ENCODE assay signal across 8 cellular contexts in genomic region chr9:114397848-114398605, GRCh38. TPM values are rescaled to one million over a fixed set of nuclear protein-coding genes. Genes with fewer than 3 reads are reported as not detected.
DNase-seq lines count a peak whose midpoint lies in the region; ATAC-seq and TF ChIP-seq lines count a peak whose summit lies in the region.

No MANE protein-coding gene starts in this region.

- peaks cover 3% of the 10 kb centered on the region; the same call in 1 of the 2 replicates for H4K20me1 ChIP-seq in DND-41 (ENCODE audit: insufficient read depth, low read length)

- peaks cover 27% of the 10 kb centered on the region for H3K36me3 Mint-ChIP-seq in activated T-helper 2 cell treated with anti-CD3 and anti-CD28 coated beads, Interferon-gamma antibody, Interleukin-2, Interleukin-4, amounts not matched to agents 10 μg/mL and 5 μg/mL and 100 μg/mL, durations not matched to agents 14 hours and 24 hours and 36 hours (ENCODE audit: low read depth)
- no peaks in the 10 kb centered on the region for H3K36me3 Mint-ChIP-seq in nephron (ENCODE audit: low read depth)

- H3K4me3 ChIP-seq in DND-41 (ENCODE audit: low read depth in 1 of 2, low read length in 2 of 2) (peak overlapping the region; percentile 57 to 99; a peak in 3 of 4 replicates), fibroblast of the aortic adventitia (ENCODE audit: low read depth, low read length) (peak overlapping the region; percentile 97)

- H3K4me3 Mint-ChIP-seq in activated T-helper 2 cell treated with anti-CD3 and anti-CD28 coated beads, Interferon-gamma antibody, Interleukin-2, Interleukin-4, amounts not matched to agents 10 μg/mL and 5 μg/mL and 100 μg/mL, durations not matched to agents 14 hours and 24 hours and 36 hours (ENCODE audit: low read depth) = peak overlapping the region; percentile 85
- H3K4me3 Mint-ChIP-seq in nephron = peak overlapping the region; percentile 89 to 94 (median 89)

- TF ChIP-seq CTCF in DND-41 (IDR thresholded peaks at IDR 0.05; ENCODE audit: borderline replicate concordance, extremely low read depth, low read length, poor library complexity, severe bottlenecking) (no peak), fibroblast of the aortic adventitia (IDR thresholded peaks at IDR 0.05; ENCODE audit: insufficient read depth, low read length) (no peak), nephron (IDR thresholded peaks at IDR 0.05; ENCODE audit: unreplicated experiment in 3 of 3) (no peak)

- H3K9ac ChIP-seq in DND-41 (ENCODE audit: low read depth, low read length) = peak overlapping the region; percentile 75

- peaks cover 11% of the 10 kb centered on the region; the same call in 1 of the 2 replicates for H3K36me3 ChIP-seq in DND-41 (ENCODE audit: insufficient read depth, low read length)

- peak overlapping the region; percentile 91 for H3K27ac ChIP-seq in DND-41 (ENCODE audit: low read length)

- peak overlapping the region; percentile 73 for H3K27ac Mint-ChIP-seq in activated T-helper 2 cell treated with anti-CD3 and anti-CD28 coated beads, Interferon-gamma antibody, Interleukin-2, Interleukin-4, amounts not matched to agents 10 μg/mL and 5 μg/mL and 100 μg/mL, durations not matched to agents 14 hours and 24 hours and 36 hours
- H3K27ac Mint-ChIP-seq in nephron = peak overlapping the region; percentile 23 to 89 (median 84)

- H2AFZ ChIP-seq in DND-41 (ENCODE audit: low read depth, low read length) = peak overlapping the region; percentile 94

- H3K9me3 ChIP-seq in DND-41 (ENCODE audit: insufficient read depth, low read length, severe bottlenecking) = no peaks in the 10 kb centered on the region

- peak; percentile 87 for ATAC-seq in DND-41 (ENCODE audit: insufficient read depth, low read depth)
- peak; percentile 87 for ATAC-seq in GM21737 (IDR thresholded peaks at IDR 0.05; ENCODE audit: unreplicated experiment)
- ATAC-seq in stimulated activated naive CD8-positive, alpha-beta T cell treated with anti-CD3 and anti-CD28 coated beads, Interleukin-15, Interleukin-2, amounts not matched to agents 100 U/mL and 50 U/mL, for 24 hours = peak; percentile 90

- peak; percentile 94 for DNase-seq in DND-41
- peak; percentile 94 for DNase-seq in KBM-7
- DNase-seq in RPMI8226 = peak; percentile 94
- DNase-seq in activated T-helper 2 cell treated with anti-CD3 and anti-CD28 coated beads, Interferon-gamma antibody, Interleukin-2, Interleukin-4, amounts not matched to agents 10 μg/mL and 5 μg/mL and 100 μg/mL, durations not matched to agents 14 hours and 24 hours and 36 hours (ENCODE audit: low spot score) = peak; percentile 92
- DNase-seq in fibroblast of the aortic adventitia (ENCODE audit: low read depth) = peak; percentile 94
- peak; percentile 98 for DNase-seq in stimulated activated naive CD8-positive, alpha-beta T cell treated with anti-CD3 and anti-CD28 coated beads, Interleukin-15, Interleukin-2, amounts not matched to agents 100 U/mL and 50 U/mL, for 24 hours

- peak overlapping the region; percentile 93 for H3K4me2 ChIP-seq in DND-41 (ENCODE audit: insufficient read depth, low read length)

- in situ Hi-C loops in KBM-7 (cut with MboI; ENCODE audit: low pct_unique_long_range_greater_than_20kb, low sequenced_read_pairs) = no loop called here

- H3K79me2 ChIP-seq in DND-41 (ENCODE audit: insufficient read depth, low read length) = peaks cover 31% of the 10 kb centered on the region

- H3K27me3 Mint-ChIP-seq in activated T-helper 2 cell treated with anti-CD3 and anti-CD28 coated beads, Interferon-gamma antibody, Interleukin-2, Interleukin-4, amounts not matched to agents 10 μg/mL and 5 μg/mL and 100 μg/mL, durations not matched to agents 14 hours and 24 hours and 36 hours (ENCODE audit: low read depth) = no peaks in the 10 kb centered on the region
- H3K27me3 Mint-ChIP-seq in nephron (ENCODE audit: low read depth) = no peaks in the 10 kb centered on the region

- H3K9me3 Mint-ChIP-seq in activated T-helper 2 cell treated with anti-CD3 and anti-CD28 coated beads, Interferon-gamma antibody, Interleukin-2, Interleukin-4, amounts not matched to agents 10 μg/mL and 5 μg/mL and 100 μg/mL, durations not matched to agents 14 hours and 24 hours and 36 hours = no peaks in the 10 kb centered on the region
- no peaks in the 10 kb centered on the region for H3K9me3 Mint-ChIP-seq in nephron

- no peaks in the 10 kb centered on the region for H3K27me3 ChIP-seq in DND-41 (ENCODE audit: insufficient read depth, low read length, poor library complexity)

- intact Hi-C loops in activated T-helper 2 cell treated with anti-CD3 and anti-CD28 coated beads, Interferon-gamma antibody, Interleukin-2, Interleukin-4, amounts not matched to agents 10 μg/mL and 5 μg/mL and 100 μg/mL, durations not matched to agents 14 hours and 24 hours and 36 hours (cut with micrococcal nuclease) = loop anchor here (1.0 to 10.0 kb wide), 6 partner anchors 13 to 617 kb away; partner anchors contain the start of gene ATP6V1G1

- peaks cover 31% of the 10 kb centered on the region for H3K4me1 Mint-ChIP-seq in activated T-helper 2 cell treated with anti-CD3 and anti-CD28 coated beads, Interferon-gamma antibody, Interleukin-2, Interleukin-4, amounts not matched to agents 10 μg/mL and 5 μg/mL and 100 μg/mL, durations not matched to agents 14 hours and 24 hours and 36 hours (ENCODE audit: low read depth)
- peaks cover 36% of the 10 kb centered on the region for H3K4me1 Mint-ChIP-seq in nephron

- H3K4me1 ChIP-seq in DND-41 (ENCODE audit: insufficient read depth, low read length) = peaks cover 21% of the 10 kb centered on the region

RNA-seq across cellular contexts. Expression of gene AKNA, which starts 10.2 kb away (rescaled TPM):
- 152 TPM in 2 replicates for total RNA-seq in activated T-helper 2 cell treated with anti-CD3 and anti-CD28 coated beads, Interferon-gamma antibody, Interleukin-2, Interleukin-4, amounts not matched to agents 10 μg/mL and 5 μg/mL and 100 μg/mL, durations not matched to agents 14 hours and 24 hours and 36 hours
- total RNA-seq in fibroblast of the aortic adventitia (ENCODE audit: low replicate concordance) = 9.9 and 22.3 TPM in 2 replicates

Comparison
In these comparisons a context has a peak if more than half of its experiments do, and no peak if none do; other contexts are left out.
1. Peak in every context shown above with its lines: DNase-seq, ATAC-seq, H3K4me3 ChIP-seq and H3K27ac ChIP-seq.